9 cellular contexts compared by ENCODE assay signal in the genomic region with DNA sequence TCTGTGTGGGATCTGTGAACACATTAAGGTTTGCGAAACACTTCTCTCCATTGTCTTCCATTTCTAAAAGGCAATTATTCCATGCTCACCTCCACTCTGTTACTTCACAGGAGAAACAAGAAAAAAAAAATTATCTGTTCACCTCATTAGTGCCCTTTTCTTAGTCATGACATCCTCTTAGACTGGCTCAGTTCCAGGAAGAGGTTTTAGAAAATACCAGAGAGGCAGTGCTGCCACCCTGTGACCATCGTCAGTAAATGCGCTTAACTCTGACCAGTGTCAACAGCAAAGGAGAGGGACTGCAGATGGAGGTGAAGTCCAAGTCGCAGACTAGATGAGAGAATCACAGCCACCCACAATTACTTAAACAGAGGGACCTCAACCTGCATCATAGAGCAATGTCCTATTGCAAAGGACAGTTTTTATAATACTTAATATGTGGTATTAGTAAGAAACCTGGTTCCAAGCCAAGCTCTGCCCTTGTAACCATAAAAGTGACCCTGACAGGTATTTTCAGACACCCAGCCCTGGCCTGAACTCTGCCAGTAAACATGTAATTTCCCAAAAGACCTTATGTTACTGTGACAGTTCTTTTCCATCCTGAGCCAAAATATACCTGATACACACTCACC. TPM values are rescaled to one million over a fixed set of nuclear protein-coding genes. Genes with fewer than 3 reads are reported as not detected.
A peak's percentile ranks its signal among the peaks of the same experiment; 100 is the strongest.
DNase-seq lines count a peak whose midpoint lies in the region; ATAC-seq and TF ChIP-seq lines count a peak whose summit lies in the region.
"Had no signal": no experiment of that assay in that cellular context is flagged by ENCODE, and none has a peak within 500 bp of the region (broad histone marks: within the 10 kb centered on the region; RNA-seq: fewer than 3 reads in every experiment).

No MANE protein-coding gene starts in this region.

- peak; percentile 61 for TF ChIP-seq CTCF in HFF-Myc (IDR thresholded peaks at IDR 0.05; ENCODE audit: low read depth, low read length, missing control alignments)

- DNase-seq in D341Med (ENCODE audit: low spot score) (peak; percentile 70), HFF-Myc (ENCODE audit: extremely low read depth, low read depth) (peak; percentile 66), NCI-H460 (ENCODE audit: extremely low read depth, low read depth) (peak; percentile 68), dermis blood vessel endothelial cell (peak; percentile 96), lung microvascular endothelial cell (ENCODE audit: low read depth in 2 of 2) (peak; percentile 92 to 93)
- DNase-seq in activated CD4-positive, alpha-beta T cell treated with anti-CD3 and anti-CD28 coated beads for 4 hours, result peak; percentile 61 to 70
- DNase-seq in stimulated activated CD8-positive, alpha-beta memory T cell treated with anti-CD3 and anti-CD28 coated beads, Interleukin-7, amount 100 ng/mL, for 1 hour (ENCODE audit: low read depth in 2 of 2), result peak; percentile 24 to 44

- ATAC-seq in HG02973 (IDR thresholded peaks at IDR 0.05; ENCODE audit: unreplicated experiment), result no peak

- no peak overlapping the region for H3K4me3 ChIP-seq in HFF-Myc (replicated peaks; ENCODE audit: low read depth, low read length)

RNA-seq across cellular contexts. Expression of a gene that starts 19.4 kb away (rescaled TPM):
- total RNA-seq in NCI-H460 (2014; rRNA removed; shearing (Covaris generic)), result not detected in 2 replicates
- not detected in 2 replicates for polyA plus RNA-seq in NCI-H460 (2014; cell fraction: nucleus; rRNA removed)
- total RNA-seq in dermis blood vessel endothelial cell (3.2 and 9.4 TPM in 2 replicates), lung microvascular endothelial cell (6.8 and 10.7 TPM in 2 replicates)

RNA-seq across cellular contexts. Expression of a gene that starts 31.5 kb away (rescaled TPM):
- total RNA-seq in NCI-H460 (2014; rRNA removed; shearing (Covaris generic)), result not detected in 2 replicates
- not detected in 2 replicates for polyA plus RNA-seq in NCI-H460 (2014; cell fraction: nucleus; rRNA removed)
- total RNA-seq in dermis blood vessel endothelial cell (not detected in 2 replicates), lung microvascular endothelial cell (not detected in 2 replicates)
- total RNA-seq: T-helper 1 cell treated with Interleukin-12 subunit alpha and Interleukin-12 subunit beta and Interleukin-4 antibody, amounts not matched to agents 30 ng/mL and 1 ng/mL, for 36 hours had no signal

Comparison
In these comparisons a context has a peak if more than half of its experiments do, and no peak if none do; other contexts are left out.
1. DNase-seq: peak in every context shown above with its lines; median percentile 96 in dermis blood vessel endothelial cell; 92 in lung microvascular endothelial cell; 70 in D341Med; 68 in NCI-H460; 66 in HFF-Myc; 66 in activated CD4-positive, alpha-beta T cell treated with anti-CD3 and anti-CD28 coated beads for 4 hours; 34 in stimulated activated CD8-positive, alpha-beta memory T cell treated with anti-CD3 and anti-CD28 coated beads, Interleukin-7, amount 100 ng/mL, for 1 hour.